In the genomic region with DNA sequence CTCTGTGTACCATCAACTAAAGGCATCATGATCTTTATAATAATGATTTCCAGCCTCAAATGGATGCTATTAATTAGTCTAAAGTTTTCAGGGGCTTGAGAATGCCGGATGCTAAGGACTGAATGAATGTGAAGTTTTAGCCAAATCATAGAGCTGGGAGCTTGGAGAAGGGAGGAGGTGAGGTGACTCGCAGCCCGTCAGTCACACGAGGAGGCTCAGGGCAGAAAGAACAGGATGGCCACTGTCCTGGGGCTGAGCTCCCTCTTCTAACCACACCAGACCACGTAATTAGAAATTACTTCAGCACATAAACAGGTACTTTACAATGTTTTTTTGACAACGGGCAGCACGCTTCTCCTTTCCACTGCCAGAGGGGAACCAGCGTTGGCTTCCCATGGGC, we compare ENCODE assay signal across 21 cellular contexts.
"Had no signal": no experiment of that assay in that cellular context is flagged by ENCODE, and none has a peak within 500 bp of the region (broad histone marks: within the 10 kb centered on the region; RNA-seq: fewer than 3 reads in every experiment).

No MANE protein-coding gene starts in this region.

- H3K27ac Mint-ChIP-seq: endodermal cell; memory B cell; natural killer cell; progenitor cell of endocrine pancreas; stimulated activated effector memory CD8-positive, alpha-beta T cell treated with anti-CD3 and anti-CD28 coated beads, Interleukin-12 subunit alpha, Interleukin-12 subunit beta, amount 100 ng/mL, for 72 hours; type B pancreatic cell had no signal

- H3K4me1 Mint-ChIP-seq: memory B cell; natural killer cell; stimulated activated effector memory CD8-positive, alpha-beta T cell treated with anti-CD3 and anti-CD28 coated beads, Interleukin-12 subunit alpha, Interleukin-12 subunit beta, amount 100 ng/mL, for 72 hours had no signal

- DNase-seq: effector CD8-positive, alpha-beta T cell; endodermal cell; gastrocnemius medialis; head of caudate nucleus; kidney; natural killer cell; sigmoid colon; stimulated activated CD4-positive, alpha-beta T cell treated with anti-CD3 and anti-CD28 coated beads, Interleukin-2, amount 100 ng/mL, for 24 hours; stimulated activated CD4-positive, alpha-beta T cell treated with anti-CD3 and anti-CD28 coated beads, Interleukin-4, amount 100 ng/mL, for 24 hours; stimulated activated naive CD4-positive, alpha-beta T cell treated with Interleukin-2 at 50 U/mL for 16 hours; stomach; thyroid gland had no signal

- H3K9me3 Mint-ChIP-seq: natural killer cell, type B pancreatic cell had no signal

- H3K36me3 ChIP-seq: gastrocnemius medialis, neutrophil, sigmoid colon, stomach, thyroid gland had no signal

- ATAC-seq: esophagus mucosa; gastrocnemius medialis; natural killer cell; stimulated activated effector memory CD8-positive, alpha-beta T cell treated with anti-CD3 and anti-CD28 coated beads, Interleukin-12 subunit alpha, Interleukin-12 subunit beta, amount 100 ng/mL, for 72 hours had no signal

- H3K79me2 ChIP-seq: parathyroid adenoma had no signal

- H3K4me1 ChIP-seq: gastrocnemius medialis, parathyroid adenoma, sigmoid colon, stomach, thyroid gland had no signal

- H3K27ac ChIP-seq: epithelial cell of prostate, gastrocnemius medialis, neutrophil, parathyroid adenoma, sigmoid colon, stomach, thyroid gland had no signal

- H3K9ac ChIP-seq: parathyroid adenoma had no signal

- H3K27me3 ChIP-seq: gastrocnemius medialis, neutrophil, sigmoid colon, stomach, thyroid gland had no signal

- H3K27me3 Mint-ChIP-seq: memory B cell, progenitor cell of endocrine pancreas had no signal

- H2AFZ ChIP-seq: parathyroid adenoma had no signal

- H3K4me3 ChIP-seq: gastrocnemius medialis, lung, sigmoid colon, stomach, thyroid gland had no signal

- H3K9me3 ChIP-seq: gastrocnemius medialis, neutrophil, sigmoid colon, stomach, thyroid gland had no signal

- H3K36me3 Mint-ChIP-seq: memory B cell; natural killer cell; stimulated activated effector memory CD8-positive, alpha-beta T cell treated with anti-CD3 and anti-CD28 coated beads, Interleukin-12 subunit alpha, Interleukin-12 subunit beta, amount 100 ng/mL, for 72 hours; type B pancreatic cell had no signal

- H3K4me3 Mint-ChIP-seq: endodermal cell; memory B cell; natural killer cell; stimulated activated effector memory CD8-positive, alpha-beta T cell treated with anti-CD3 and anti-CD28 coated beads, Interleukin-12 subunit alpha, Interleukin-12 subunit beta, amount 100 ng/mL, for 72 hours; type B pancreatic cell had no signal
